In the genomic region with DNA sequence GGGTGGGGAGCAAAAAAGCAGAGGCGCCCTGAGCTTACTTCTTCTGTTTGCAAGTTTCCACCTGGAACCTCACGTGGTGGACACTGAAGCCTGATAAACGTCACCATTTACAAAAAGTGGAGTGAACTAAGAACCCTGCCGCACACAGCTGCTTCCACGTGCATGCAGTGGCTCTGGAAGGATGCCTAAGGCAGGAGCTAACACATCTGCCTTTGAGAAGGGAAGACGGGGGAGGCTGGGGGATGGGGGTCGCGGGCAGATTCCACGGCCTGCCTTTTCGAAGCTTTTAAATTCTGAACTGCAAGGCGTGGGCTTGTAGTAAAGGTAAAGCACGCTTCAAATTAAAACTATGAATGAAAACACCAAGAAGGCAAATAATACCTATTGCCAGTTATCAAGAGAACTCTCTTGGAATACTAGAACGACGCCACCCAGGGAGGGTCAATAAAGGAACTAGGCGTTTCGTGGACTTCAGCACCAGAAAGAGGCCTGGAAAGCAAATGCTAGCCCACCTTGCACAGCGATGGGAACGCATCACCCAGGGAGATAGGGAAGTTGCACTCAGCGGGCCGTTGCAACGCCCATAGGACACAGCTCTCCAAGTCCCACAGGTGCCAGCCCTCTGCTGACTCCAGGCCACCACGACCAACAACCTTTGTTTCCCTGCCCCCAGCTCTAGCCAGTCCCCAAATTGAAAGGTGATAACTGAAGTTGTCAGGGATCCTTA, we compare ENCODE assay signal across 17 cellular contexts.
DNase-seq lines count a peak whose midpoint lies in the region; ATAC-seq and TF ChIP-seq lines count a peak whose summit lies in the region.
"Had no signal": no experiment of that assay in that cellular context is flagged by ENCODE, and none has a peak within 500 bp of the region (broad histone marks: within the 10 kb centered on the region; RNA-seq: fewer than 3 reads in every experiment).

No MANE protein-coding gene starts in this region.

- no peak overlapping the region for H4K91ac ChIP-seq in neuronal stem cell (ENCODE audit: low read depth, low read length, poor library complexity)

- no peaks in the 10 kb centered on the region for H4K20me1 ChIP-seq in PC-3 (ENCODE audit: low read length)

- H3K18ac ChIP-seq in neuronal stem cell (ENCODE audit: low read length) = no peak overlapping the region

- no peaks in the 10 kb centered on the region for H3K4me1 Mint-ChIP-seq in chondrocyte (ENCODE audit: low read depth)

- H3K27me3 ChIP-seq in AG04450 (ENCODE audit: control insufficient read depth, insufficient read depth, low read length) = peaks cover 28% of the 10 kb centered on the region
- no peaks in the 10 kb centered on the region for H3K27me3 ChIP-seq in neuronal stem cell (ENCODE audit: control insufficient read depth in 3 of 3, insufficient read depth in 3 of 3, low read depth in 1 of 3, low read length in 3 of 3)
- H3K27me3 ChIP-seq in PC-3 (ENCODE audit: low read length) = no peaks in the 10 kb centered on the region

- H3K14ac ChIP-seq in neuronal stem cell (ENCODE audit: low read length) = no peak overlapping the region

- H3F3A ChIP-seq in PC-3 (ENCODE audit: low read length, unreplicated experiment) = no peaks in the 10 kb centered on the region

- no peak overlapping the region for H2BK120ac ChIP-seq in neuronal stem cell (ENCODE audit: low read depth, low read length)

- no peak overlapping the region for H2BK12ac ChIP-seq in neuronal stem cell (ENCODE audit: low read length)

- H2AK5ac ChIP-seq in neuronal stem cell (ENCODE audit: low read depth, low read length) = peak overlapping the region; percentile 46

- intact Hi-C loops in PC-3 (cut with micrococcal nuclease) = no loop called here

- H3K79me2 ChIP-seq in PC-3 (ENCODE audit: low read length) = no peaks in the 10 kb centered on the region

- no peak overlapping the region for H3K4me3 Mint-ChIP-seq in chondrocyte (ENCODE audit: unreplicated experiment)
- H3K4me3 Mint-ChIP-seq: B cell, GM23338 had no signal

- POLR2A ChIA-PET in AG04450 (lab: Yijun Ruan, JAX) = interaction anchor here (0.6 kb wide), 1 partner anchor 300 kb away, joined by 3 read pairs; the partner anchor contains the start of gene SPRING1
- POLR2A ChIA-PET in PC-3 (lab: Charles Lee; ENCODE audit: unreplicated experiment) = interaction anchor here (0.6 kb wide), 1 partner anchor 195 kb away, joined by 3 read pairs; no protein-coding TSS in a partner anchor

- H2BK15ac ChIP-seq in neuronal stem cell (ENCODE audit: low read length) = peak overlapping the region; percentile 21

- WGBS in neuronal stem cell (ENCODE audit: extremely low coverage in 2 of 2, insufficient read length in 2 of 2, insufficient replicate concordance in 1 of 2), 2 donors = no CpG with 5 or more reads among the region's 22 CpGs

- no peak overlapping the region for H3K9ac ChIP-seq in neuronal stem cell (ENCODE audit: low read depth, low read length, poor library complexity)
- H3K9ac ChIP-seq in PC-3 (ENCODE audit: low read length) = no peak overlapping the region
- H3K9ac ChIP-seq: KMS-11 had no signal

- no peak overlapping the region for H3K27ac Mint-ChIP-seq in chondrocyte (ENCODE audit: unreplicated experiment)
- H3K27ac Mint-ChIP-seq: B cell, GM23338 had no signal

- peaks cover 9% of the 10 kb centered on the region in 2 donors for H3K4me1 ChIP-seq in neuronal stem cell (ENCODE audit: control insufficient read depth in 2 of 2, insufficient read depth in 1 of 2, low read depth in 1 of 2, low read length in 2 of 2)
- H3K4me1 ChIP-seq in PC-3 (ENCODE audit: insufficient read depth, low read length) = no peaks in the 10 kb centered on the region

- no peak overlapping the region for H2AFZ ChIP-seq in neuronal stem cell (ENCODE audit: low read length)
- no peak overlapping the region for H2AFZ ChIP-seq in PC-3 (ENCODE audit: low read length)
- H2AFZ ChIP-seq: GM23338 had no signal

- ATAC-seq in PC-3 = no peak
- ATAC-seq: GM23338, SK-N-SH treated with all-trans-retinoic acid at 6 μM for 48 hours had no signal

- CTCF ChIA-PET in AG04450 (lab: Charles Lee) (interaction anchor here (0.8 kb wide), 1 partner anchor 84 kb away, joined by 5 read pairs; no protein-coding TSS in a partner anchor), PC-3 (lab: Charles Lee) (no interaction called here)

- no peak overlapping the region for H2BK5ac ChIP-seq in neuronal stem cell (ENCODE audit: low read length)

- H3K9me3 ChIP-seq in AG04450 (ENCODE audit: control insufficient read depth, insufficient read depth, low read length) (no peaks in the 10 kb centered on the region), neuronal stem cell (replicated peaks in 1 of 2; ENCODE audit: control insufficient read depth in 2 of 2, insufficient read depth in 1 of 2, low read depth in 1 of 2, low read length in 2 of 2) (peaks cover 0 to 1% of the 10 kb centered on the region in 2 donors), PC-3 (ENCODE audit: low read length) (no peaks in the 10 kb centered on the region)

- H4K8ac ChIP-seq in neuronal stem cell (ENCODE audit: low read depth, low read length) = no peak overlapping the region

- H3K27ac ChIP-seq in AG04450 (ENCODE audit: low read depth, low read length) (no peak overlapping the region), neuronal stem cell (replicated peaks; ENCODE audit: low read length) (no peak overlapping the region), PC-3 (ENCODE audit: low read length) (no peak overlapping the region)
- H3K27ac ChIP-seq: KMS-11 had no signal

- H3K36me3 Mint-ChIP-seq in chondrocyte (ENCODE audit: low read depth) = no peaks in the 10 kb centered on the region

- no TSS peak for BruUV-seq in PC-3 (replicated peaks; lab: Mats Ljungman, UMichigan)

- H3K79me1 ChIP-seq in neuronal stem cell (ENCODE audit: low read depth, low read length) = no peaks in the 10 kb centered on the region

- H3K4me2 ChIP-seq in neuronal stem cell (ENCODE audit: insufficient read depth, low read length, poor library complexity, severe bottlenecking) (no peak overlapping the region), PC-3 (ENCODE audit: low read length) (no peak overlapping the region)
- H3K4me2 ChIP-seq: GM23338, KMS-11 had no signal

- H3K4ac ChIP-seq in neuronal stem cell (ENCODE audit: low read length) = no peak overlapping the region

- TF ChIP-seq CTCF in AG04450 (IDR thresholded peaks at IDR 0.05; ENCODE audit: low read depth, low read length) (no peak), chondrocyte (IDR thresholded peaks at IDR 0.05) (no peak), GM20000 (IDR thresholded peaks at IDR 0.05; ENCODE audit: extremely low read depth, missing control alignments) (no peak), PC-3 (conservative IDR thresholded peaks at IDR 0.05; ENCODE audit: low read depth, low read length) (no peak)

- no peaks in the 10 kb centered on the region for H3K27me3 Mint-ChIP-seq in chondrocyte (ENCODE audit: low read depth)

- peak; percentile 6 for DNase-seq in AG04450 (ENCODE audit: low read depth, low spot score)
- peak; percentile 17 for DNase-seq in D341Med (ENCODE audit: low spot score)
- peak; percentile 65 for DNase-seq in chondrocyte (ENCODE audit: low spot score)
- no peak for DNase-seq in neuronal stem cell (ENCODE audit: low spot score)
- no peak for DNase-seq in Kasumi-1 (lab: John Stamatoyannopoulos, UW)
- DNase-seq in GM20000 (ENCODE audit: low spot score) = no peak
- no peak for DNase-seq in PC-3
- DNase-seq: DMS 273 treated with DMSO at 0.1 percent for 48 hours, MM.1S, NCI-H2029 treated with DMSO at 0.1 percent for 48 hours, NCI-H345, NCI-H526 treated with DMSO at 0.1 percent for 48 hours, SHP77 had no signal

- no peaks in the 10 kb centered on the region for H3K9me3 Mint-ChIP-seq in chondrocyte (ENCODE audit: low read depth)
- H3K9me3 Mint-ChIP-seq: GM23338 had no signal

- H3K9me2 ChIP-seq in PC-3 (replicated peaks; ENCODE audit: low read length) = no peaks in the 10 kb centered on the region

- H3K36me3 ChIP-seq in neuronal stem cell (replicated peaks in 1 of 2; ENCODE audit: control insufficient read depth in 2 of 2, insufficient read depth in 2 of 2, low read length in 2 of 2) (peaks cover 0 to 2% of the 10 kb centered on the region in 2 donors), PC-3 (ENCODE audit: low read depth, low read length) (no peaks in the 10 kb centered on the region)

- no peak overlapping the region for H3K23ac ChIP-seq in neuronal stem cell (ENCODE audit: low read depth, low read length, poor library complexity)

- H3K4me3 ChIP-seq in AG04450 (ENCODE audit: low read depth, low read length) (no peak overlapping the region), neuronal stem cell (ENCODE audit: low read length in 2 of 2) (no peak overlapping the region), PC-3 (ENCODE audit: low read length) (no peak overlapping the region)
- H3K4me3 ChIP-seq: GM23338 had no signal

Comparison
In these comparisons a context has a peak if more than half of its experiments do, and no peak if none do; other contexts are left out.
1. DNase-seq: peak in AG04450 (single experiment), D341Med (single experiment) and chondrocyte (single experiment); none in neuronal stem cell (single experiment), Kasumi-1 (0 of 2), GM20000 (single experiment) and PC-3 (single experiment).